In genomic region chr10:21574514-21574913, GRCh38 we compare ENCODE assay signal across 6 cellular contexts. TPM values are rescaled to one million over a fixed set of nuclear protein-coding genes. Genes with fewer than 3 reads are reported as not detected.
A peak's percentile ranks its signal among the peaks of the same experiment; 100 is the strongest.
DNase-seq lines count a peak whose midpoint lies in the region; ATAC-seq, FAIRE-seq and TF ChIP-seq lines count a peak whose summit lies in the region.
"Not testable (repeated sequence)": the region's sequence is repeated elsewhere in the genome, so short reads cannot be mapped to it uniquely, and the experiment has no call there.
"Had no signal": no experiment of that assay in that cellular context is flagged by ENCODE, and none has a peak within 500 bp of the region (broad histone marks: within the 10 kb centered on the region; RNA-seq: fewer than 3 reads in every experiment).

No MANE protein-coding gene starts in this region.

- H4K20me1 ChIP-seq in K562 (replicated peaks; ENCODE audit: control insufficient read depth, insufficient read depth, low read length), result not testable (repeated sequence)

- H2AFZ ChIP-seq in K562 (ENCODE audit: low read depth, low read length), result not testable (repeated sequence)

- H3K27me3 Mint-ChIP-seq in activated CD4-positive, alpha-beta T cell treated with anti-CD3 and anti-CD28 coated beads, Interleukin-2, amount 10 ng/mL, durations not matched to agents 24 days and 14 days; osteocyte (ENCODE audit: unreplicated experiment): not testable (repeated sequence)

- H3K36me3 ChIP-seq in K562 (ENCODE audit: control insufficient read depth, insufficient read depth, low read length), result peaks cover 30% of the 10 kb centered on the region
- H3K36me3 ChIP-seq in cardiac muscle cell, result not testable (repeated sequence)

- not testable (repeated sequence) for H3K4me2 ChIP-seq in K562 (ENCODE audit: insufficient read depth, low read length)

- TF ChIP-seq EP300 in K562 (IDR thresholded peaks at IDR 0.05; ENCODE audit: low read length), result not testable (repeated sequence)

- not testable (repeated sequence) for H3K27me3 ChIP-seq in K562 (ENCODE audit: control insufficient read depth in 2 of 2, insufficient read depth in 2 of 2, low read length in 2 of 2); cardiac muscle cell

- not testable (repeated sequence) for TF ChIP-seq RAD21 in K562 (CRISPR knock-in tag; conservative IDR thresholded peaks at IDR 0.05 in 1 of 2, IDR thresholded peaks at IDR 0.05 in 1 of 2)

- intact Hi-C loops in activated CD4-positive, alpha-beta T cell treated with anti-CD3 and anti-CD28 coated beads, Interleukin-2, amount 10 ng/mL, durations not matched to agents 24 days and 14 days (cut with micrococcal nuclease); K562 (cut with micrococcal nuclease): not testable (repeated sequence)

- CTCF ChIA-PET in K562 (lab: Yijun Ruan, JAX; ENCODE audit: low intra/inter-chr PET ratio), result not testable (repeated sequence)

- POLR2A ChIA-PET in K562 (lab: Yijun Ruan, JAX), result not testable (repeated sequence)

- BruUV-seq in K562 (replicated peaks; lab: Mats Ljungman, UMichigan), result not testable (repeated sequence)

- peaks cover 99% of the 10 kb centered on the region for H3K79me2 ChIP-seq in K562 (ENCODE audit: control insufficient read depth, insufficient read depth, low read length)

- DNase-seq in OCI-M1 (lab: John Stamatoyannopoulos, UW) (peak; percentile 38), K562 (ENCODE audit: extremely low read depth in 1 of 4, low spot score in 3 of 4) (peak in 1 of 4 experiments; percentile 32)
- DNase-seq in activated CD4-positive, alpha-beta T cell treated with anti-CD3 and anti-CD28 coated beads, Interleukin-2, amount 10 ng/mL, durations not matched to agents 24 days and 14 days, result peak; percentile 45
- not testable (repeated sequence) for DNase-seq in cardiac muscle cell (ENCODE audit: low read depth in 1 of 2, low spot score in 1 of 2); osteocyte (ENCODE audit: extremely low spot score, unreplicated experiment)

- not testable (repeated sequence) for H3K4me3 Mint-ChIP-seq in activated CD4-positive, alpha-beta T cell treated with anti-CD3 and anti-CD28 coated beads, Interleukin-2, amount 10 ng/mL, durations not matched to agents 24 days and 14 days; osteocyte (ENCODE audit: unreplicated experiment)

- H3K27ac Mint-ChIP-seq in activated CD4-positive, alpha-beta T cell treated with anti-CD3 and anti-CD28 coated beads, Interleukin-2, amount 10 ng/mL, durations not matched to agents 24 days and 14 days, result peak overlapping the region; percentile 41
- peak overlapping the region; percentile 14 for H3K27ac Mint-ChIP-seq in osteocyte (ENCODE audit: unreplicated experiment)

- in situ Hi-C loops in K562 (cut with MboI), result not testable (repeated sequence)

- H3K4me1 Mint-ChIP-seq in activated CD4-positive, alpha-beta T cell treated with anti-CD3 and anti-CD28 coated beads, Interleukin-2, amount 10 ng/mL, durations not matched to agents 24 days and 14 days, result peaks cover 27% of the 10 kb centered on the region
- H3K4me1 Mint-ChIP-seq in osteocyte (ENCODE audit: unreplicated experiment), result peaks cover 33% of the 10 kb centered on the region

- H3K9me1 ChIP-seq in K562 (ENCODE audit: control insufficient read depth, insufficient read depth, low read length), result not testable (repeated sequence)

- ATAC-seq in K562, result peak; percentile 13; the same call in 1 of the 3 replicates

- not testable (repeated sequence) for H3K9me3 Mint-ChIP-seq in activated CD4-positive, alpha-beta T cell treated with anti-CD3 and anti-CD28 coated beads, Interleukin-2, amount 10 ng/mL, durations not matched to agents 24 days and 14 days; osteocyte (ENCODE audit: unreplicated experiment)

- not testable (repeated sequence) for H3K9ac ChIP-seq in K562 (ENCODE audit: insufficient read depth in 1 of 2, low read depth in 2 of 2, low read length in 2 of 2)

- not testable (repeated sequence) for TF ChIP-seq POLR2A in K562 (conservative IDR thresholded peaks at IDR 0.05)

- not testable (repeated sequence) for H3K4me1 ChIP-seq in K562 (replicated peaks in 1 of 2; ENCODE audit: control insufficient read depth in 2 of 2, insufficient read depth in 2 of 2, low read length in 2 of 2); cardiac muscle cell (ENCODE audit: low read depth)

- 73% methylated on average over 2 of the region's 2 CpGs for WGBS in K562 (ENCODE audit: insufficient coverage, low coverage, missing lambda C conversion rate)

- not testable (repeated sequence) for H3K4me3 ChIP-seq in K562, cardiac muscle cell

- not testable (repeated sequence) for TF ChIP-seq CTCF in K562 (IDR thresholded peaks at IDR 0.05 in 2 of 3, conservative IDR thresholded peaks at IDR 0.05 in 1 of 3; ENCODE audit: insufficient read depth in 2 of 3, low read depth in 1 of 3, low read length in 3 of 3); cardiac muscle cell (IDR thresholded peaks at IDR 0.05; ENCODE audit: low read depth, low read length); osteocyte (IDR thresholded peaks at IDR 0.05)

- peaks cover 39% of the 10 kb centered on the region for H3K36me3 Mint-ChIP-seq in activated CD4-positive, alpha-beta T cell treated with anti-CD3 and anti-CD28 coated beads, Interleukin-2, amount 10 ng/mL, durations not matched to agents 24 days and 14 days (ENCODE audit: low read depth)
- H3K36me3 Mint-ChIP-seq in osteocyte (ENCODE audit: unreplicated experiment), result peaks cover 13% of the 10 kb centered on the region

- FAIRE-seq in K562 (lab: Jason Lieb, UNC), result not testable (repeated sequence)

- H3K9me3 ChIP-seq in K562 (replicated peaks; ENCODE audit: control insufficient read depth, insufficient read depth, low read depth, low read length); cardiac muscle cell (ENCODE audit: low read depth): not testable (repeated sequence)

- H3K27ac ChIP-seq in K562 (ENCODE audit: extremely low read depth, low read depth, low read length) (peak overlapping the region; percentile 65; the same call in 2 of the 3 replicates), cardiac muscle cell (peak overlapping the region; percentile 10)

TF ChIP-seq in K562, 482 proteins besides CTCF, POLR2A, EP300 and RAD21:
- TF ChIP-seq RFX1 (IDR thresholded peaks at IDR 0.05) (peak; percentile 56), SRF (CRISPR knock-in tag; IDR thresholded peaks at IDR 0.05) (peak in 1 of 2 experiments; percentile 84; a peak in 2 of 4 replicates), STAT5A (IDR thresholded peaks at IDR 0.05; ENCODE audit: borderline replicate concordance, low read length) (peak; percentile 80; the same call in 1 of the 2 replicates)

RNA-seq across cellular contexts. Expression of gene MLLT10, which starts 40.5 kb away (rescaled TPM):
- 40.2 and 42.0 TPM in 2 replicates for total RNA-seq in activated CD4-positive, alpha-beta T cell treated with anti-CD3 and anti-CD28 coated beads, Interleukin-2, amount 10 ng/mL, durations not matched to agents 24 days and 14 days
- 203 and 284 TPM in 2 replicates for total RNA-seq in K562 (2011; cell fraction: chromatin; rRNA removed; ENCODE audit: low replicate concordance)
- total RNA-seq in K562 (2011; cell fraction: nucleolus; rRNA removed), result 117 and 140 TPM in 2 replicates
- 136 and 162 TPM in 2 replicates for total RNA-seq in K562 (2011; cell fraction: nucleoplasm; rRNA removed)
- 65.3 and 69.9 TPM in 2 replicates for total RNA-seq in K562 (2014; rRNA removed)
- total RNA-seq in K562 (2014; rRNA removed; fragmentation: Illumina TruSeq; extraction: Trizol), result 58.5 and 59.7 TPM in 2 replicates
- 50.9 and 60.2 TPM in 2 replicates for total RNA-seq in K562 (2015; rRNA removed; fragmentation: Illumina TruSeq; extraction: Trizol)
- total RNA-seq in K562 (2021), result 58.7 and 64.2 TPM in 2 replicates
- polyA plus RNA-seq in K562 (2011; rRNA removed), result 81.4 and 91.1 TPM in 2 replicates
- polyA plus RNA-seq in K562 (2011; cell fraction: cytosol; rRNA removed), result 46.9 and 65.5 TPM in 2 replicates
- 106 and 111 TPM in 2 replicates for polyA plus RNA-seq in K562 (2011; cell fraction: nucleus; rRNA removed)
- 41.9 and 61.1 TPM in 2 replicates for polyA plus RNA-seq in K562 (2012)
- 58.4 and 65.2 TPM in 2 replicates for polyA plus RNA-seq in K562 (2014; fragmentation: Illumina TruSeq; extraction: Trizol)
- 10 to 100 TPM; 18.8 to 25.8 TPM for polyA plus RNA-seq in K562 (2014; fragmentation: Nextera tagmentation; extraction: Ambion mirVana)
- polyA plus RNA-seq in K562 (2014; rRNA removed), result 55.5 and 73.7 TPM in 2 replicates
- 118 and 129 TPM in 2 replicates for polyA minus RNA-seq in K562 (2011; rRNA and poly(A)+ RNA removed)
- 14.8 and 32.9 TPM in 2 replicates for polyA minus RNA-seq in K562 (2011; cell fraction: cytosol; rRNA and poly(A)+ RNA removed)
- 104 and 111 TPM in 2 replicates for polyA minus RNA-seq in K562 (2011; cell fraction: nucleus; rRNA and poly(A)+ RNA removed)
- total RNA-seq in cardiac muscle cell, result 26.0 and 40.6 TPM in 2 replicates
- polyA plus RNA-seq in cardiac muscle cell, result 38.4 and 39.5 TPM in 2 replicates
- 43.9 and 56.5 TPM in 2 replicates for total RNA-seq in osteocyte

RNA-seq across cellular contexts. Expression of gene SKIDA1, which starts 49.0 kb away (rescaled TPM):
- 0.02 and 0.16 TPM in 2 replicates for total RNA-seq in activated CD4-positive, alpha-beta T cell treated with anti-CD3 and anti-CD28 coated beads, Interleukin-2, amount 10 ng/mL, durations not matched to agents 24 days and 14 days
- total RNA-seq in K562 (2011; cell fraction: chromatin; rRNA removed; ENCODE audit: low replicate concordance), result 0.44 and 0.51 TPM in 2 replicates
- total RNA-seq in K562 (2011; cell fraction: nucleolus; rRNA removed), result 0.26 and 0.50 TPM in 2 replicates
- 0.38 and 0.51 TPM in 2 replicates for total RNA-seq in K562 (2011; cell fraction: nucleoplasm; rRNA removed)
- total RNA-seq in K562 (2014; rRNA removed) (0.09 and 0.24 TPM in 2 replicates), K562 (2014; rRNA removed; fragmentation: Illumina TruSeq; extraction: Trizol) (0.18 and 0.45 TPM in 2 replicates), K562 (2015; rRNA removed; fragmentation: Illumina TruSeq; extraction: Trizol) (0.36 and 0.49 TPM in 2 replicates), K562 (2021) (0.42 and 1.0 TPM in 2 replicates), cardiac muscle cell (42.4 and 62.4 TPM in 2 replicates), osteocyte (4.3 and 4.9 TPM in 2 replicates)
- polyA plus RNA-seq in K562 (2011; rRNA removed) (0.34 and 1.1 TPM in 2 replicates), K562 (2014; fragmentation: Illumina TruSeq; extraction: Trizol) (0.35 and 0.59 TPM in 2 replicates), K562 (2014; fragmentation: Nextera tagmentation; extraction: Ambion mirVana) (under 1 TPM; 0.76 to 0.77 TPM), K562 (2014; rRNA removed) (0.05 and 1.4 TPM in 2 replicates), cardiac muscle cell (4.3 and 7.9 TPM in 2 replicates)
- polyA plus RNA-seq in K562 (2011; cell fraction: cytosol; rRNA removed), result 0.06 and 0.18 TPM in 2 replicates
- polyA plus RNA-seq in K562 (2011; cell fraction: nucleus; rRNA removed), result 0.47 and 1.4 TPM in 2 replicates
- 0.25 and 0.42 TPM in 2 replicates for polyA plus RNA-seq in K562 (2012)
- polyA minus RNA-seq in K562 (2011; rRNA and poly(A)+ RNA removed), result 0.18 and 0.35 TPM in 2 replicates
- 1.1 TPM in 1 of 2 replicates, not detected in the other for polyA minus RNA-seq in K562 (2011; cell fraction: cytosol; rRNA and poly(A)+ RNA removed)
- polyA minus RNA-seq in K562 (2011; cell fraction: nucleus; rRNA and poly(A)+ RNA removed), result 0.22 and 0.40 TPM in 2 replicates
- polyA plus RNA-seq: CD4-positive, CD25-positive, alpha-beta regulatory T cell had no signal
